Comparison of ENCODE assay signal across 2 cellular contexts in genomic region chr19:19107663-19108062, GRCh38.
TF ChIP-seq lines count a peak whose summit lies in the region.

No MANE protein-coding gene starts in this region.

TF ChIP-seq in HEK293, 187 proteins besides CTCF, POLR2A, EP300 and RAD21:
- TF ChIP-seq ZNF549 (tag by site-specific recombination; IDR thresholded peaks at IDR 0.05) (no peak), BCL6B (tag by site-specific recombination; IDR thresholded peaks at IDR 0.05) (no peak), ZNF558 (tag by site-specific recombination; IDR thresholded peaks at IDR 0.05) (no peak), ZNF561 (tag by site-specific recombination; IDR thresholded peaks at IDR 0.05; ENCODE audit: borderline replicate concordance) (no peak), KLF1 (tag by site-specific recombination; IDR thresholded peaks at IDR 0.05) (peak; percentile 75), KLF10 (tag by site-specific recombination; IDR thresholded peaks at IDR 0.05) (no peak), KLF9 (tag by site-specific recombination; IDR thresholded peaks at IDR 0.05; ENCODE audit: low read depth) (no peak), ZNF157 (tag by site-specific recombination; IDR thresholded peaks at IDR 0.05) (peak; percentile 87)
- TF ChIP-seq, protein P1, sequence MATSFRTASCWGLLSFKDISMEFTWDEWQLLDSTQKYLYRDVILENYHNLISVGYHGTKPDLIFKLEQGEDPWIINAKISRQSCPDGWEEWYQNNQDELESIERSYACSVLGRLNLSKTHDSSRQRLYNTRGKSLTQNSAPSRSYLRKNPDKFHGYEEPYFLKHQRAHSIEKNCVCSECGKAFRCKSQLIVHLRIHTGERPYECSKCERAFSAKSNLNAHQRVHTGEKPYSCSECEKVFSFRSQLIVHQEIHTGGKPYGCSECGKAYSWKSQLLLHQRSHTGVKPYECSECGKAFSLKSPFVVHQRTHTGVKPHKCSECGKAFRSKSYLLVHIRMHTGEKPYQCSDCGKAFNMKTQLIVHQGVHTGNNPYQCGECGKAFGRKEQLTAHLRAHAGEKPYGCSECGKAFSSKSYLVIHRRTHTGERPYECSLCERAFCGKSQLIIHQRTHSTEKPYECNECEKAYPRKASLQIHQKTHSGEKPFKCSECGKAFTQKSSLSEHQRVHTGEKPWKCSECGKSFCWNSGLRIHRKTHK (tag by site-specific recombination; IDR thresholded peaks at IDR 0.05), result no peak
TF ChIP-seq in HEK293: peak in this region for 2.

TF ChIP-seq in H1, 55 proteins besides CTCF, POLR2A, EP300 and RAD21:
- TF ChIP-seq TCF12 (IDR thresholded peaks at IDR 0.05; ENCODE audit: low read depth, low read length), result no peak
- no peak for TF ChIP-seq FOSL1 (IDR thresholded peaks at IDR 0.05; ENCODE audit: insufficient read depth, low read depth, low read length)
- TF ChIP-seq PHF8 (conservative IDR thresholded peaks at IDR 0.05; ENCODE audit: low read depth, low read length), result no peak
- no peak for TF ChIP-seq TEAD4 (IDR thresholded peaks at IDR 0.05; ENCODE audit: low read depth, low read length)
- no peak for TF ChIP-seq GABPA (IDR thresholded peaks at IDR 0.05; ENCODE audit: borderline replicate concordance, insufficient read depth, low read length)
- TF ChIP-seq ASH2L (IDR thresholded peaks at IDR 0.05; ENCODE audit: low read length), result no peak
TF ChIP-seq in H1: peak in this region for 0.
